In genomic region chr2:2107627-2108026, GRCh38 we compare ENCODE assay signal across 24 cellular contexts.
"Had no signal": no experiment of that assay in that cellular context is flagged by ENCODE, and none has a peak within 500 bp of the region (broad histone marks: within the 10 kb centered on the region; RNA-seq: fewer than 3 reads in every experiment).

No MANE protein-coding gene starts in this region.

- DNase-seq: activated B cell treated with CpG ODN at 0.5 μM for 24 hours; activated CD4-positive, alpha-beta T cell treated with anti-CD3 and anti-CD28 coated beads, Interleukin-2, amount 50 U/mL, for 1 hour; activated CD8-positive, alpha-beta T cell treated with anti-CD3 and anti-CD28 coated beads for 36 hours; activated gamma-delta T cell treated with Interleukin-2 at 50 U/mL for 16 hours; activated naive CD4-positive, alpha-beta T cell treated with anti-CD3 and anti-CD28 coated beads, Interleukin-2, amount 50 U/mL, for 16 hours; activated T-cell treated with anti-CD3 and anti-CD28 coated beads, Interleukin-2, amount 50 U/mL, for 4 hours; central memory CD4-positive, alpha-beta T cell; effector CD4-positive, alpha-beta T cell; hippocampal formation; kidney; left colon; naive B cell; nephron progenitor cell; pancreas; retina; sigmoid colon; small intestine; stimulated activated CD4-positive, alpha-beta T cell treated with anti-CD3 and anti-CD28 coated beads, Interleukin-4, amount 100 ng/mL, for 24 hours; upper lobe of left lung had no signal

- H3K4me3 ChIP-seq: breast epithelium, pancreas, prostate gland, sigmoid colon, thoracic aorta, upper lobe of left lung, vagina had no signal

- H3K36me3 ChIP-seq: breast epithelium, neutrophil, pancreas, prostate gland, sigmoid colon, thoracic aorta, upper lobe of left lung, vagina had no signal

- H3K9me3 ChIP-seq: breast epithelium, neutrophil, pancreas, prostate gland, sigmoid colon, thoracic aorta, upper lobe of left lung, vagina had no signal

- H3K27me3 ChIP-seq: breast epithelium, neutrophil, pancreas, sigmoid colon, upper lobe of left lung, vagina had no signal

- H3K4me1 ChIP-seq: breast epithelium, pancreas, prostate gland, upper lobe of left lung, vagina had no signal
